ENCODE assay signal across 16 cellular contexts in the genomic region with DNA sequence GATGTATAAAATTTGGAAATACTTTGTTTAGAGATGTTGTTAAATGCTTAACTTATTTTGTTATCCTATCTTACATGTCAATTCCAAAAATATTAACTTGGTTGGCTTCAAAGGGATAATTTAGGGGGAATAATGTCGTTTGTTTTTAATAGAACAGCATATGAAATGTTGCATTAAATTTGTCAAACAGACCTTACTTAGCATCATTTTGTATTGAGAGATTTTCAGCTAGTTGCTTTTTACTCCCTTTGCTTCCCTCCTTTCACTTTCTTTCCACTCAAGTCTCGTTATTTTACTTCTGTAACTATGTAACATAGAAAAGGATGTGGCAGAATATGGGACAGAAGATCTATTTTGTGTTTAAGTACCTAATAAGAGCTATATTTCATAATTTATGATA. TPM values are rescaled to one million over a fixed set of nuclear protein-coding genes. Genes with fewer than 3 reads are reported as not detected.
A peak's percentile ranks its signal among the peaks of the same experiment; 100 is the strongest.
DNase-seq lines count a peak whose midpoint lies in the region; TF ChIP-seq lines count a peak whose summit lies in the region.
"Had no signal": no experiment of that assay in that cellular context is flagged by ENCODE, and none has a peak within 500 bp of the region (broad histone marks: within the 10 kb centered on the region; RNA-seq: fewer than 3 reads in every experiment).

No MANE protein-coding gene starts in this region.

- no peaks in the 10 kb centered on the region for H3K9me3 ChIP-seq in duodenal mucosa (ENCODE audit: control insufficient read depth in 1 of 2, low read length in 2 of 2)
- H3K9me3 ChIP-seq in neural cell (ENCODE audit: low read length) = no peaks in the 10 kb centered on the region

- peaks cover 3% of the 10 kb centered on the region for H3F3A ChIP-seq in neural cell (ENCODE audit: insufficient read depth, low read length, poor library complexity, severe bottlenecking)

- no peak overlapping the region for H2AFZ ChIP-seq in neural cell (ENCODE audit: low read depth, low read length)
- H2AFZ ChIP-seq: PC-9 had no signal

- H3K36me3 ChIP-seq in duodenal mucosa (ENCODE audit: control insufficient read depth in 1 of 2, insufficient read depth in 2 of 2, low read length in 2 of 2) = no peaks in the 10 kb centered on the region
- no peaks in the 10 kb centered on the region for H3K36me3 ChIP-seq in neural cell (ENCODE audit: insufficient read depth, low read length)

- CTCF ChIA-PET in Calu3 (lab: Charles Lee) = interaction anchor here (0.6 to 0.7 kb wide), 3 partner anchors 15 to 28 kb away, joined by 3 to 6 read pairs (median 4); no protein-coding TSS in a partner anchor

- no TSS peak for BruUV-seq in Calu3 (replicated peaks; lab: Mats Ljungman, UMichigan)

- H3K4me1 ChIP-seq in duodenal mucosa (ENCODE audit: control insufficient read depth in 1 of 2, insufficient read depth in 2 of 2, low read length in 2 of 2) = peaks cover 0 to 7% of the 10 kb centered on the region in 2 donors

- H3K9ac ChIP-seq in duodenal mucosa (ENCODE audit: low read depth in 1 of 2, low read length in 2 of 2) (no peak overlapping the region), neural cell (ENCODE audit: low read length) (peak overlapping the region; percentile 6)

- H3K36me3 Mint-ChIP-seq in Calu3 (ENCODE audit: insufficient read depth, unreplicated experiment) = no peaks in the 10 kb centered on the region

- no peak overlapping the region for H3K27ac Mint-ChIP-seq in Calu3 (ENCODE audit: unreplicated experiment)
- H3K27ac Mint-ChIP-seq: H9, IgD-negative memory B cell had no signal

- no peaks in the 10 kb centered on the region for H3K9me3 Mint-ChIP-seq in Calu3 (ENCODE audit: low read depth, unreplicated experiment)

- DNase-seq in NCI-H82 (lab: John Stamatoyannopoulos, UW) = peak; percentile 6
- DNase-seq in NCI-H82 treated with DMSO at 0.1 percent for 48 hours (lab: John Stamatoyannopoulos, UW; ENCODE audit: unreplicated experiment) = no peak
- DNase-seq in Calu3 = no peak
- DNase-seq in RKO (ENCODE audit: low spot score) = no peak
- DNase-seq in NCI-H1105 (lab: John Stamatoyannopoulos, UW) = no peak
- DNase-seq: H9, NCI-H187 treated with DMSO at 0.1 percent for 48 hours, NCI-H2171, NCI-H446, PC-9 had no signal

- no peak for TF ChIP-seq RAD21 in neural cell (conservative IDR thresholded peaks at IDR 0.05)

- TF ChIP-seq EP300 in neural cell (conservative IDR thresholded peaks at IDR 0.05; ENCODE audit: poor library complexity, severe bottlenecking) = no peak

- peak overlapping the region; percentile 69 for H3K4me2 ChIP-seq in neural cell (ENCODE audit: low read length)
- H3K4me2 ChIP-seq: PC-9 had no signal

- H3K4me3 Mint-ChIP-seq in Calu3 (ENCODE audit: low read depth, unreplicated experiment) = no peak overlapping the region
- H3K4me3 Mint-ChIP-seq: H9, IgD-negative memory B cell had no signal

- H3K27me3 ChIP-seq in duodenal mucosa (ENCODE audit: control insufficient read depth in 1 of 2, insufficient read depth in 2 of 2, low read length in 2 of 2) (peaks cover 0 to 3% of the 10 kb centered on the region in 2 donors), neural cell (ENCODE audit: insufficient read depth, low read depth, low read length) (no peaks in the 10 kb centered on the region)

- H4K20me1 ChIP-seq in neural cell (ENCODE audit: insufficient read depth) = peaks cover 6% of the 10 kb centered on the region

- H3K27me3 Mint-ChIP-seq in Calu3 (ENCODE audit: unreplicated experiment) = peaks cover 52% of the 10 kb centered on the region

- H3K4me3 ChIP-seq in duodenal mucosa (ENCODE audit: low read depth in 1 of 2, low read length in 2 of 2) (peak overlapping the region; percentile 75 to 93), neural cell (ENCODE audit: low read length) (peak overlapping the region; percentile 84)
- H3K4me3 ChIP-seq: GM12878, PC-9 had no signal

- TF ChIP-seq CTCF in neural cell (IDR thresholded peaks at IDR 0.05; ENCODE audit: poor library complexity, severe bottlenecking) = no peak
- no peak for TF ChIP-seq CTCF in Calu3 (IDR thresholded peaks at IDR 0.05; ENCODE audit: unreplicated experiment)

- H3K79me2 ChIP-seq in neural cell (replicated peaks; ENCODE audit: insufficient read depth, low read length) = peaks cover 83% of the 10 kb centered on the region

- peaks cover 18% of the 10 kb centered on the region for H3K4me1 Mint-ChIP-seq in Calu3 (ENCODE audit: low read depth, unreplicated experiment)

- intact Hi-C loops in Calu3 (cut with micrococcal nuclease; ENCODE audit: unreplicated experiment) = loop anchor here (10.0 kb wide), 1 partner anchor 664 kb away; a partner anchor contains a TSS

- no peak overlapping the region for H3K27ac ChIP-seq in duodenal mucosa (ENCODE audit: low read depth, low read length)
- H3K27ac ChIP-seq in neural cell (ENCODE audit: low read length) = no peak overlapping the region
- H3K27ac ChIP-seq: C4-2B, PC-9 had no signal

- no peaks in the 10 kb centered on the region for H3K9me2 ChIP-seq in neural cell (ENCODE audit: insufficient read depth, low read length)

TF ChIP-seq in neural cell, 6 proteins besides CTCF, POLR2A, EP300 and RAD21:
- TF ChIP-seq SMC3 (conservative IDR thresholded peaks at IDR 0.05; ENCODE audit: poor library complexity) (no peak), POLR2AphosphoS5 (IDR thresholded peaks at IDR 0.05) (no peak), MXI1 (conservative IDR thresholded peaks at IDR 0.05; ENCODE audit: poor library complexity, severe bottlenecking) (no peak), EZH2 (IDR thresholded peaks at IDR 0.05; ENCODE audit: borderline replicate concordance, insufficient read depth, low read length, poor library complexity, severe bottlenecking) (no peak), TAF1 (IDR thresholded peaks at IDR 0.05; ENCODE audit: low read depth) (no peak)
- TF ChIP-seq, protein P1, sequence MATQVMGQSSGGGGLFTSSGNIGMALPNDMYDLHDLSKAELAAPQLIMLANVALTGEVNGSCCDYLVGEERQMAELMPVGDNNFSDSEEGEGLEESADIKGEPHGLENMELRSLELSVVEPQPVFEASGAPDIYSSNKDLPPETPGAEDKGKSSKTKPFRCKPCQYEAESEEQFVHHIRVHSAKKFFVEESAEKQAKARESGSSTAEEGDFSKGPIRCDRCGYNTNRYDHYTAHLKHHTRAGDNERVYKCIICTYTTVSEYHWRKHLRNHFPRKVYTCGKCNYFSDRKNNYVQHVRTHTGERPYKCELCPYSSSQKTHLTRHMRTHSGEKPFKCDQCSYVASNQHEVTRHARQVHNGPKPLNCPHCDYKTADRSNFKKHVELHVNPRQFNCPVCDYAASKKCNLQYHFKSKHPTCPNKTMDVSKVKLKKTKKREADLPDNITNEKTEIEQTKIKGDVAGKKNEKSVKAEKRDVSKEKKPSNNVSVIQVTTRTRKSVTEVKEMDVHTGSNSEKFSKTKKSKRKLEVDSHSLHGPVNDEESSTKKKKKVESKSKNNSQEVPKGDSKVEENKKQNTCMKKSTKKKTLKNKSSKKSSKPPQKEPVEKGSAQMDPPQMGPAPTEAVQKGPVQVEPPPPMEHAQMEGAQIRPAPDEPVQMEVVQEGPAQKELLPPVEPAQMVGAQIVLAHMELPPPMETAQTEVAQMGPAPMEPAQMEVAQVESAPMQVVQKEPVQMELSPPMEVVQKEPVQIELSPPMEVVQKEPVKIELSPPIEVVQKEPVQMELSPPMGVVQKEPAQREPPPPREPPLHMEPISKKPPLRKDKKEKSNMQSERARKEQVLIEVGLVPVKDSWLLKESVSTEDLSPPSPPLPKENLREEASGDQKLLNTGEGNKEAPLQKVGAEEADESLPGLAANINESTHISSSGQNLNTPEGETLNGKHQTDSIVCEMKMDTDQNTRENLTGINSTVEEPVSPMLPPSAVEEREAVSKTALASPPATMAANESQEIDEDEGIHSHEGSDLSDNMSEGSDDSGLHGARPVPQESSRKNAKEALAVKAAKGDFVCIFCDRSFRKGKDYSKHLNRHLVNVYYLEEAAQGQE (IDR thresholded peaks at IDR 0.05; ENCODE audit: borderline replicate concordance) = no peak

RNA-seq across cellular contexts. Expression of a gene that starts 2.6 kb away (rescaled TPM):
- polyA plus RNA-seq in neural cell = 33.9 and 49.5 TPM in 2 replicates
- polyA minus RNA-seq in neural cell = 40.7 and 53.9 TPM in 2 replicates
- total RNA-seq in Calu3 (2022) = not detected in 2 replicates
- total RNA-seq: HT-29, PC-9 had no signal
- polyA plus RNA-seq: IgD-negative memory B cell had no signal
